ENCODE assay signal across 9 cellular contexts in genomic region chr12:107131832-107132616, GRCh38. TPM values are rescaled to one million over a fixed set of nuclear protein-coding genes. Genes with fewer than 3 reads are reported as not detected.
DNase-seq lines count a peak whose midpoint lies in the region; ATAC-seq and TF ChIP-seq lines count a peak whose summit lies in the region.
"Had no signal": no experiment of that assay in that cellular context is flagged by ENCODE, and none has a peak within 500 bp of the region (broad histone marks: within the 10 kb centered on the region; RNA-seq: fewer than 3 reads in every experiment).

No MANE protein-coding gene starts in this region.

- no peak overlapping the region for H3K4ac ChIP-seq in mesenchymal stem cell (ENCODE audit: low read depth in 1 of 2, low read length in 2 of 2)

- H3K18ac ChIP-seq in mesenchymal stem cell (ENCODE audit: low read depth in 1 of 2, low read length in 2 of 2), result no peak overlapping the region

- H4K8ac ChIP-seq in mesenchymal stem cell (ENCODE audit: low read length), result no peak overlapping the region

- no peak overlapping the region for H3K27ac Mint-ChIP-seq in endothelial cell (ENCODE audit: unreplicated experiment)
- H3K27ac Mint-ChIP-seq: stimulated activated naive CD8-positive, alpha-beta T cell treated with anti-CD3 and anti-CD28 coated beads, Interleukin-15, Interleukin-2, amounts not matched to agents 100 ng/mL and 50 ng/mL, for 24 hours had no signal

- H2BK5ac ChIP-seq in mesenchymal stem cell (ENCODE audit: low read depth, low read length, poor library complexity, severe bottlenecking), result no peak overlapping the region

- no peak overlapping the region for H3K14ac ChIP-seq in mesenchymal stem cell (ENCODE audit: low read length in 2 of 2)

- no peak overlapping the region for H4K91ac ChIP-seq in mesenchymal stem cell (ENCODE audit: low read length)

- H3K4me3 ChIP-seq in SK-N-MC, result no peak overlapping the region
- H3K4me3 ChIP-seq in mesenchymal stem cell (ENCODE audit: insufficient read depth in 1 of 2, low read depth in 1 of 2, low read length in 2 of 2), result no peak overlapping the region

- H3K36me3 Mint-ChIP-seq in endothelial cell (ENCODE audit: low read depth, unreplicated experiment), result no peaks in the 10 kb centered on the region

- peak overlapping the region; percentile 17 for H2AK5ac ChIP-seq in mesenchymal stem cell (ENCODE audit: low read length, severe bottlenecking)

- no peak overlapping the region for H3K23ac ChIP-seq in mesenchymal stem cell (ENCODE audit: low read length in 2 of 2)

- H3K79me1 ChIP-seq in mesenchymal stem cell (replicated peaks; ENCODE audit: low read length, poor library complexity, severe bottlenecking), result no peaks in the 10 kb centered on the region

- no peaks in the 10 kb centered on the region for H3K27me3 ChIP-seq in mesenchymal stem cell (ENCODE audit: control insufficient read depth in 1 of 2, insufficient read depth in 1 of 2, low read length in 2 of 2)

- H3K4me1 Mint-ChIP-seq in endothelial cell (ENCODE audit: unreplicated experiment), result no peaks in the 10 kb centered on the region

- no peak overlapping the region for H2BK15ac ChIP-seq in mesenchymal stem cell (ENCODE audit: low read depth, poor library complexity, severe bottlenecking)

- H3K27ac ChIP-seq in SK-N-MC, result no peak overlapping the region
- no peak overlapping the region for H3K27ac ChIP-seq in mesenchymal stem cell (ENCODE audit: low read length, poor library complexity, severe bottlenecking)

- no peaks in the 10 kb centered on the region for H3K36me3 ChIP-seq in SK-N-MC (ENCODE audit: insufficient read depth, low read length)
- H3K36me3 ChIP-seq in mesenchymal stem cell (ENCODE audit: control insufficient read depth in 1 of 2, insufficient read depth in 2 of 2, low read depth in 1 of 2, low read length in 2 of 2), result no peaks in the 10 kb centered on the region

- H3K9me3 ChIP-seq in SK-N-MC (ENCODE audit: low read depth, low read length) (no peaks in the 10 kb centered on the region), mesenchymal stem cell (ENCODE audit: control insufficient read depth, low read length) (no peaks in the 10 kb centered on the region)

- H3K4me1 ChIP-seq in mesenchymal stem cell (ENCODE audit: control insufficient read depth, insufficient read depth, low read depth, low read length), result no peaks in the 10 kb centered on the region

- TF ChIP-seq CTCF in endothelial cell (IDR thresholded peaks at IDR 0.05; ENCODE audit: unreplicated experiment), result peak; percentile 78

- 31% methylated on average over 10 of the region's 10 CpGs for WGBS in mesenchymal stem cell

- H3K27me3 Mint-ChIP-seq in endothelial cell (ENCODE audit: unreplicated experiment), result peaks cover 1% of the 10 kb centered on the region
- H3K27me3 Mint-ChIP-seq: stimulated activated naive CD8-positive, alpha-beta T cell treated with anti-CD3 and anti-CD28 coated beads, Interleukin-15, Interleukin-2, amounts not matched to agents 100 ng/mL and 50 ng/mL, for 24 hours had no signal

- H3K9ac ChIP-seq in SK-N-MC (ENCODE audit: insufficient read length) (no peak overlapping the region), mesenchymal stem cell (ENCODE audit: low read length) (peak overlapping the region; percentile 31)

- peak; percentile 20 for DNase-seq in stimulated activated CD4-positive, alpha-beta T cell treated with anti-CD3 and anti-CD28 coated beads, Interleukin-4, amount 100 ng/mL, for 24 hours
- no peak for DNase-seq in stimulated activated CD4-positive, alpha-beta T cell treated with anti-CD3 and anti-CD28 coated beads, Interleukin-1b, Interleukin-23, amount 100 ng/mL, for 48 hours
- DNase-seq in NCI-H128 (lab: John Stamatoyannopoulos, UW; ENCODE audit: unreplicated experiment), result peak; percentile 91
- DNase-seq in SK-N-MC (ENCODE audit: low read depth, low spot score), result peak; percentile 24
- peak; percentile 46 for DNase-seq in endothelial cell (ENCODE audit: low spot score)
- peak; percentile 53 for DNase-seq in mesenchymal stem cell

- ATAC-seq in GM21515 (IDR thresholded peaks at IDR 0.05; ENCODE audit: unreplicated experiment) (no peak), GM18858 (IDR thresholded peaks at IDR 0.05; ENCODE audit: unreplicated experiment) (no peak)

- H3K4me2 ChIP-seq in mesenchymal stem cell (ENCODE audit: low read length, poor library complexity, severe bottlenecking), result no peak overlapping the region

- H3K4me3 Mint-ChIP-seq in endothelial cell (ENCODE audit: unreplicated experiment), result no peak overlapping the region
- H3K4me3 Mint-ChIP-seq: stimulated activated naive CD8-positive, alpha-beta T cell treated with anti-CD3 and anti-CD28 coated beads, Interleukin-15, Interleukin-2, amounts not matched to agents 100 ng/mL and 50 ng/mL, for 24 hours had no signal

- H2BK120ac ChIP-seq in mesenchymal stem cell (ENCODE audit: low read depth, low read length), result no peak overlapping the region

- H2BK12ac ChIP-seq in mesenchymal stem cell (ENCODE audit: low read length in 2 of 2), result peak overlapping the region in 1 of 2 experiments; percentile 47

- H3K9me3 Mint-ChIP-seq in endothelial cell (ENCODE audit: unreplicated experiment), result no peaks in the 10 kb centered on the region
- H3K9me3 Mint-ChIP-seq: stimulated activated naive CD8-positive, alpha-beta T cell treated with anti-CD3 and anti-CD28 coated beads, Interleukin-15, Interleukin-2, amounts not matched to agents 100 ng/mL and 50 ng/mL, for 24 hours had no signal

- no peak overlapping the region for H2AFZ ChIP-seq in mesenchymal stem cell (ENCODE audit: low read depth, low read length)

RNA-seq across cellular contexts. Expression of gene CRY1, which starts 38.7 kb away (rescaled TPM):
- 38.3 TPM for total RNA-seq in endothelial cell (ENCODE audit: unreplicated experiment)
- polyA plus RNA-seq in mesenchymal stem cell (2013, experiment 1 of 2), result 13.6 TPM
- 13.8 TPM for polyA plus RNA-seq in mesenchymal stem cell (2013, experiment 2 of 2)
